9 cellular contexts compared by ENCODE assay signal in the genomic region with DNA sequence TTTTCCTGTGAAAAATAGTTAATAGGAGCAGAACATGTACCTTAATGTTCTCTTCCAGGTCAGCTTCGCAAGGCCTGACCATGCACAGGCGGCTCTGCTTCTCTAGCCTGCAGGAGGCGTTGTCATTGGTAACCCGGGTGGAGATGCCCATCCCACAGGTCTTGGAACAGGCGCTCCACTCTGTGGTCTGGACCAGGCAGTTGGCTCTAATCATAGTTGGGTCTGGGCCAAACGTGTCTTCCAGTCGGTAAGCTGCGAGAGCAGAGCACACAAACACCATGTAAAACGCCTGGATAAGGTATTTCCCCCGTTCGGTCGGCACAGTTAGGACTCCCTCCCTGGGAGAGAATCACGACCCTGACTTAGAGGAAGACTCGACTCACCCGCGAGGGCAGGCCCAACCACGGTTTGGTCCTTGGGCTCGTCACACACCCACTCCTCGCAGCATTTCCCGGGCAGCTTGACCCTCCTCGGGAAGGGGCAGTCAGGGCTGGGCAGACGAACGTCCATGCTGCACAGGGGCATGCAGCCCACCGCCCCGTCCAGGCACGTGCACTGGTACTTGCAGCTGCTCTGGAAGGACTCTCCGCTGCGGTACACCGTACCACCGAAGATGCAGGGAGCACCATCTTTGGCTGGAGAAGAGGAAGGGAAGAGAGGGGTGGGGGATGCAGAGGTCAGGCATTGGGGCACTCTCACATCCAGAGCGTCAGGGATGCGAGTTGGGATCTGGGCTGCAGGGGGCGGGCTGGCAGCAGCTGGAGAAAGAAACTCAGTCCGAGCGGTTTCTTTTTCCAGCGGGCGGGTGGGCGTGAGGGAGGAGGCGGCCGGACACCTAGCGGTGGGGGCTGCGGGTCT. TPM values are rescaled to one million over a fixed set of nuclear protein-coding genes. Genes with fewer than 3 reads are reported as not detected.
DNase-seq lines count a peak whose midpoint lies in the region; ATAC-seq, FAIRE-seq and TF ChIP-seq lines count a peak whose summit lies in the region.
"Had no signal": no experiment of that assay in that cellular context is flagged by ENCODE, and none has a peak within 500 bp of the region (broad histone marks: within the 10 kb centered on the region; RNA-seq: fewer than 3 reads in every experiment).

No MANE protein-coding gene starts in this region.

- H3K4me3 Mint-ChIP-seq in activated T-helper 1 cell treated with anti-CD3 and anti-CD28 coated beads, Interleukin-12 subunit alpha, Interleukin-12 subunit beta, Interleukin-2, Interleukin-4 antibody, amounts not matched to agents 30 ng/mL and 10 ng/mL and 1 ng/mL, durations not matched to agents 14 hours and 24 hours and 36 hours, result peak overlapping the region; percentile 75
- peak overlapping the region; percentile 60 for H3K4me3 Mint-ChIP-seq in natural killer cell treated with Interleukin-12 subunit alpha and Interleukin-12 subunit beta and Interleukin-15 and Interleukin-18, amount 100 ng/mL, for 72 hours

- no peaks in the 10 kb centered on the region for H3K36me3 Mint-ChIP-seq in activated T-helper 1 cell treated with anti-CD3 and anti-CD28 coated beads, Interleukin-12 subunit alpha, Interleukin-12 subunit beta, Interleukin-2, Interleukin-4 antibody, amounts not matched to agents 30 ng/mL and 10 ng/mL and 1 ng/mL, durations not matched to agents 14 hours and 24 hours and 36 hours (ENCODE audit: low read depth)
- no peaks in the 10 kb centered on the region for H3K36me3 Mint-ChIP-seq in natural killer cell treated with Interleukin-12 subunit alpha and Interleukin-12 subunit beta and Interleukin-15 and Interleukin-18, amount 100 ng/mL, for 72 hours

- TF ChIP-seq POLR2A in GM12892 (IDR thresholded peaks at IDR 0.05; ENCODE audit: low read depth, low read length), result no peak

- no peak overlapping the region for H3K27ac ChIP-seq in foreskin keratinocyte
- H3K27ac ChIP-seq: HL-60 had no signal

- no peaks in the 10 kb centered on the region for H3K27me3 ChIP-seq in foreskin keratinocyte

- no peak overlapping the region for H3K27ac Mint-ChIP-seq in activated T-helper 1 cell treated with anti-CD3 and anti-CD28 coated beads, Interleukin-12 subunit alpha, Interleukin-12 subunit beta, Interleukin-2, Interleukin-4 antibody, amounts not matched to agents 30 ng/mL and 10 ng/mL and 1 ng/mL, durations not matched to agents 14 hours and 24 hours and 36 hours
- no peak overlapping the region for H3K27ac Mint-ChIP-seq in natural killer cell treated with Interleukin-12 subunit alpha and Interleukin-12 subunit beta and Interleukin-15 and Interleukin-18, amount 100 ng/mL, for 72 hours

- no peaks in the 10 kb centered on the region for H3K9me3 Mint-ChIP-seq in activated T-helper 1 cell treated with anti-CD3 and anti-CD28 coated beads, Interleukin-12 subunit alpha, Interleukin-12 subunit beta, Interleukin-2, Interleukin-4 antibody, amounts not matched to agents 30 ng/mL and 10 ng/mL and 1 ng/mL, durations not matched to agents 14 hours and 24 hours and 36 hours
- no peaks in the 10 kb centered on the region for H3K9me3 Mint-ChIP-seq in natural killer cell treated with Interleukin-12 subunit alpha and Interleukin-12 subunit beta and Interleukin-15 and Interleukin-18, amount 100 ng/mL, for 72 hours

- ATAC-seq in foreskin keratinocyte (peak; percentile 60), HG03045 (IDR thresholded peaks at IDR 0.05; ENCODE audit: unreplicated experiment) (no peak), HG02571 (IDR thresholded peaks at IDR 0.05; ENCODE audit: unreplicated experiment) (no peak)
- ATAC-seq in natural killer cell treated with Interleukin-12 subunit alpha and Interleukin-12 subunit beta and Interleukin-15 and Interleukin-18, amount 100 ng/mL, for 72 hours, result peak in 1 of 2 donors; percentile 48

- peaks cover 10% of the 10 kb centered on the region for H3K4me1 Mint-ChIP-seq in activated T-helper 1 cell treated with anti-CD3 and anti-CD28 coated beads, Interleukin-12 subunit alpha, Interleukin-12 subunit beta, Interleukin-2, Interleukin-4 antibody, amounts not matched to agents 30 ng/mL and 10 ng/mL and 1 ng/mL, durations not matched to agents 14 hours and 24 hours and 36 hours (ENCODE audit: low read depth)
- peaks cover 4 to 6% of the 10 kb centered on the region in 2 donors for H3K4me1 Mint-ChIP-seq in natural killer cell treated with Interleukin-12 subunit alpha and Interleukin-12 subunit beta and Interleukin-15 and Interleukin-18, amount 100 ng/mL, for 72 hours (ENCODE audit: low read depth in 2 of 2)

- peak; percentile 65 for TF ChIP-seq CTCF in foreskin keratinocyte (conservative IDR thresholded peaks at IDR 0.05)

- H3K4me1 ChIP-seq in foreskin keratinocyte, result peaks cover 40% of the 10 kb centered on the region

- peak; percentile 70 for DNase-seq in AG08395 (ENCODE audit: low spot score)
- DNase-seq in GM12892 (ENCODE audit: insufficient read length), result peak; percentile 15
- DNase-seq in NCI-H2107 (lab: John Stamatoyannopoulos, UW), result peak; percentile 4
- DNase-seq in activated T-helper 1 cell treated with anti-CD3 and anti-CD28 coated beads, Interleukin-12 subunit alpha, Interleukin-12 subunit beta, Interleukin-2, Interleukin-4 antibody, amounts not matched to agents 30 ng/mL and 10 ng/mL and 1 ng/mL, durations not matched to agents 14 hours and 24 hours and 36 hours (ENCODE audit: low spot score), result no peak
- DNase-seq in foreskin keratinocyte, result peak in 1 of 2 donors; percentile 79
- no peak for DNase-seq in natural killer cell treated with Interleukin-12 subunit alpha and Interleukin-12 subunit beta and Interleukin-15 and Interleukin-18, amount 100 ng/mL, for 72 hours (ENCODE audit: low spot score)

- FAIRE-seq in GM12892 (lab: Jason Lieb, UNC), result no peak

- H3K27me3 Mint-ChIP-seq in activated T-helper 1 cell treated with anti-CD3 and anti-CD28 coated beads, Interleukin-12 subunit alpha, Interleukin-12 subunit beta, Interleukin-2, Interleukin-4 antibody, amounts not matched to agents 30 ng/mL and 10 ng/mL and 1 ng/mL, durations not matched to agents 14 hours and 24 hours and 36 hours (ENCODE audit: insufficient read depth), result peaks cover 71% of the 10 kb centered on the region
- peaks cover 42 to 75% of the 10 kb centered on the region in 2 donors for H3K27me3 Mint-ChIP-seq in natural killer cell treated with Interleukin-12 subunit alpha and Interleukin-12 subunit beta and Interleukin-15 and Interleukin-18, amount 100 ng/mL, for 72 hours

- intact Hi-C loops in activated T-helper 1 cell treated with anti-CD3 and anti-CD28 coated beads, Interleukin-12 subunit alpha, Interleukin-12 subunit beta, Interleukin-2, Interleukin-4 antibody, amounts not matched to agents 30 ng/mL and 10 ng/mL and 1 ng/mL, durations not matched to agents 14 hours and 24 hours and 36 hours (cut with micrococcal nuclease), result no loop called here

RNA-seq across cellular contexts. Expression of gene CCN2, which starts 1.0 kb away (rescaled TPM):
- not detected for polyA plus RNA-seq in GM12892 (2012; ENCODE audit: missing spikeins)
- total RNA-seq in activated T-helper 1 cell treated with anti-CD3 and anti-CD28 coated beads, Interleukin-12 subunit alpha, Interleukin-12 subunit beta, Interleukin-2, Interleukin-4 antibody, amounts not matched to agents 30 ng/mL and 10 ng/mL and 1 ng/mL, durations not matched to agents 14 hours and 24 hours and 36 hours, result not detected in 2 replicates
- total RNA-seq in foreskin keratinocyte, result 57.2 and 61.1 TPM in 2 replicates
- polyA plus RNA-seq in foreskin keratinocyte, result 46.4 and 53.1 TPM in 2 replicates
- not detected for total RNA-seq in natural killer cell treated with Interleukin-12 subunit alpha and Interleukin-12 subunit beta and Interleukin-15 and Interleukin-18, amount 100 ng/mL, for 72 hours

Comparison
In these comparisons a context has a peak if more than half of its experiments do, and no peak if none do; other contexts are left out.
1. DNase-seq: peak in AG08395 (single experiment), GM12892 (single experiment) and NCI-H2107 (single experiment); none in activated T-helper 1 cell treated with anti-CD3 and anti-CD28 coated beads, Interleukin-12 subunit alpha, Interleukin-12 subunit beta, Interleukin-2, Interleukin-4 antibody, amounts not matched to agents 30 ng/mL and 10 ng/mL and 1 ng/mL, durations not matched to agents 14 hours and 24 hours and 36 hours (single experiment) and natural killer cell treated with Interleukin-12 subunit alpha and Interleukin-12 subunit beta and Interleukin-15 and Interleukin-18, amount 100 ng/mL, for 72 hours (single experiment).
2. RNA of gene CCN2, which starts 1.0 kb away (total RNA-seq): 57.2 to 61.1 TPM in foreskin keratinocyte; not detected in activated T-helper 1 cell treated with anti-CD3 and anti-CD28 coated beads, Interleukin-12 subunit alpha, Interleukin-12 subunit beta, Interleukin-2, Interleukin-4 antibody, amounts not matched to agents 30 ng/mL and 10 ng/mL and 1 ng/mL, durations not matched to agents 14 hours and 24 hours and 36 hours and not detected in natural killer cell treated with Interleukin-12 subunit alpha and Interleukin-12 subunit beta and Interleukin-15 and Interleukin-18, amount 100 ng/mL, for 72 hours; every median in the first group is over 10 times any median in the second.